8 cellular contexts compared by ENCODE assay signal in genomic region chr22:41976070-41976901, GRCh38. TPM values are rescaled to one million over a fixed set of nuclear protein-coding genes. Genes with fewer than 3 reads are reported as not detected.
DNase-seq lines count a peak whose midpoint lies in the region; ATAC-seq, FAIRE-seq and TF ChIP-seq lines count a peak whose summit lies in the region.

No MANE protein-coding gene starts in this region.

- H3K27me3 Mint-ChIP-seq in T-helper 2 cell treated with Interferon-gamma antibody and Interleukin-4, amounts not matched to agents 5 μg/mL and 100 μg/mL, for 36 hours (ENCODE audit: low read depth) = peaks cover 42% of the 10 kb centered on the region
- H3K27me3 Mint-ChIP-seq in brain = peaks cover 11% of the 10 kb centered on the region

- peak overlapping the region; percentile 74 for H3K4me3 Mint-ChIP-seq in T-helper 2 cell treated with Interferon-gamma antibody and Interleukin-4, amounts not matched to agents 5 μg/mL and 100 μg/mL, for 36 hours
- H3K4me3 Mint-ChIP-seq in brain = peak overlapping the region; percentile 78 to 90 (median 80)

- H3K27ac Mint-ChIP-seq in T-helper 2 cell treated with Interferon-gamma antibody and Interleukin-4, amounts not matched to agents 5 μg/mL and 100 μg/mL, for 36 hours = peak overlapping the region; percentile 27
- H3K27ac Mint-ChIP-seq in brain = peak overlapping the region; percentile 68 to 97 (median 93)

- no peaks in the 10 kb centered on the region for H3K36me3 Mint-ChIP-seq in T-helper 2 cell treated with Interferon-gamma antibody and Interleukin-4, amounts not matched to agents 5 μg/mL and 100 μg/mL, for 36 hours (ENCODE audit: low read depth)
- H3K36me3 Mint-ChIP-seq in brain = peaks cover 6% of the 10 kb centered on the region

- FAIRE-seq in GM19239 (lab: Jason Lieb, UNC) = no peak

- no peak for TF ChIP-seq CTCF in brain (conservative IDR thresholded peaks at IDR 0.05)

- H3K9me3 Mint-ChIP-seq in T-helper 2 cell treated with Interferon-gamma antibody and Interleukin-4, amounts not matched to agents 5 μg/mL and 100 μg/mL, for 36 hours = no peaks in the 10 kb centered on the region
- no peaks in the 10 kb centered on the region for H3K9me3 Mint-ChIP-seq in brain

- peaks cover 10% of the 10 kb centered on the region for H3K4me1 Mint-ChIP-seq in T-helper 2 cell treated with Interferon-gamma antibody and Interleukin-4, amounts not matched to agents 5 μg/mL and 100 μg/mL, for 36 hours (ENCODE audit: low read depth)
- H3K4me1 Mint-ChIP-seq in brain = peaks cover 51% of the 10 kb centered on the region

- ATAC-seq in GM18519 (IDR thresholded peaks at IDR 0.05; ENCODE audit: low FRiP score, unreplicated experiment) = no peak

- DNase-seq in 8988T (peak; percentile 61), GM19239 (ENCODE audit: insufficient read length, low spot score) (peak; percentile 52), inferior parietal cortex (ENCODE audit: extremely low spot score) (peak; percentile 33), kidney tubule cell (ENCODE audit: low spot score) (no peak)
- DNase-seq in T-helper 2 cell treated with Interferon-gamma antibody and Interleukin-4, amounts not matched to agents 5 μg/mL and 100 μg/mL, for 36 hours (ENCODE audit: low spot score) = peak; percentile 67
- peak; percentile 26 to 42 for DNase-seq in stimulated activated CD4-positive, alpha-beta T cell treated with anti-CD3 and anti-CD28 coated beads, Interleukin-4, amount 100 ng/mL, for 48 hours (ENCODE audit: low read depth in 2 of 2)

RNA-seq across cellular contexts. Expression of gene SEPTIN3, which starts 7.0 kb away (rescaled TPM):
- 289 TPM for polyA plus RNA-seq in brain (ENCODE audit: insufficient read depth, low read depth, low replicate concordance)

RNA-seq across cellular contexts. Expression of gene WBP2NL, which starts 22.3 kb away (rescaled TPM):
- polyA plus RNA-seq in brain (ENCODE audit: insufficient read depth, low read depth, low replicate concordance) = 0.61 TPM

RNA-seq across cellular contexts. Expression of gene CENPM, which starts 29.3 kb away (rescaled TPM):
- polyA plus RNA-seq in brain (ENCODE audit: insufficient read depth, low read depth, low replicate concordance) = 40.5 TPM

RNA-seq across cellular contexts. Expression of gene TNFRSF13C, which starts 49.7 kb away (rescaled TPM):
- 1.4 TPM for polyA plus RNA-seq in brain (ENCODE audit: insufficient read depth, low read depth, low replicate concordance)
